Comparison of ENCODE assay signal across 8 cellular contexts in genomic region chr17:45060824-45061605, GRCh38. TPM values are rescaled to one million over a fixed set of nuclear protein-coding genes. Genes with fewer than 3 reads are reported as not detected.
A peak's percentile ranks its signal among the peaks of the same experiment; 100 is the strongest.
DNase-seq lines count a peak whose midpoint lies in the region; ATAC-seq, FAIRE-seq and TF ChIP-seq lines count a peak whose summit lies in the region.

NMT1 (plus strand) TSS chr17:45061317; CDS start chr17:45061330, 13 bp downstream.

- no peaks in the 10 kb centered on the region for H3K27me3 Mint-ChIP-seq in type B pancreatic cell

- TF ChIP-seq POLR2A in GM12892 (IDR thresholded peaks at IDR 0.05; ENCODE audit: low read depth, low read length) (peak; percentile 96), adrenal gland (IDR thresholded peaks at IDR 0.05) (peak; percentile 87 to 88), heart left ventricle (IDR thresholded peaks at IDR 0.05) (peak; percentile 17 to 83)

- peak within 1 kb of the TSS; percentile 100 for H3K4me3 Mint-ChIP-seq in type B pancreatic cell

- no peaks in the 10 kb centered on the region for H3K27me3 ChIP-seq in adrenal gland
- H3K27me3 ChIP-seq in heart left ventricle: no peaks in the 10 kb centered on the region

- H3K9me3 ChIP-seq in adrenal gland (replicated peaks in 1 of 3): no peaks in the 10 kb centered on the region
- H3K9me3 ChIP-seq in heart left ventricle: no peaks in the 10 kb centered on the region

- peaks cover 4% of the 10 kb centered on the region for H3K36me3 Mint-ChIP-seq in type B pancreatic cell

- peak within 1 kb of the TSS; percentile 98 for H3K27ac Mint-ChIP-seq in type B pancreatic cell

- TF ChIP-seq CTCF in adrenal gland (IDR thresholded peaks at IDR 0.05) (peak in 1 of 6 experiments; percentile 12), heart left ventricle (IDR thresholded peaks at IDR 0.05) (peak in 2 of 12 donors; percentile 15 to 24), type B pancreatic cell (conservative IDR thresholded peaks at IDR 0.05) (no peak)

- no peak for FAIRE-seq in GM12892 (lab: Jason Lieb, UNC)

- 0 to 1% (median 1%) methylated on average over 19 to 49 of the region's 49 CpGs for WGBS in adrenal gland, 4 donors
- WGBS in heart left ventricle, 4 donors: 0 to 1% (median 0%) methylated on average over 32 to 49 of the region's 49 CpGs

- H3K9me3 Mint-ChIP-seq in type B pancreatic cell: no peaks in the 10 kb centered on the region

- DNase-seq in GM12892 (ENCODE audit: insufficient read length) (peak; percentile 85), NCI-H146 (lab: John Stamatoyannopoulos, UW) (peak; percentile 99), T-helper 1 cell (peak; percentile 89 to 99 (median 93)), adrenal gland (peak; percentile 95 to 100 (median 99)), heart left ventricle (peak; percentile 97 to 99 (median 98)), pons (ENCODE audit: low spot score) (peak; percentile 100), type B pancreatic cell (ENCODE audit: extremely low spot score, unreplicated experiment) (peak; percentile 97)

- H3K27ac ChIP-seq in adrenal gland: peak within 1 kb of the TSS; percentile 79 to 98 (median 88)
- peak within 1 kb of the TSS; percentile 68 to 95 (median 91) for H3K27ac ChIP-seq in heart left ventricle

- H3K4me1 Mint-ChIP-seq in type B pancreatic cell (ENCODE audit: unreplicated experiment): peaks cover 9% of the 10 kb centered on the region

- intact Hi-C loops in adrenal gland (cut with DNase I) (no loop called here), heart left ventricle (cut with DNase I) (loop anchor here in 2 of 10 donors (1.0 to 5.0 kb wide), 4 partner anchors 9 to 72 kb away; partner anchors contain the start of gene PLCD3 (in 2 of the 2))

- H3K4me3 ChIP-seq in adrenal gland (peak within 1 kb of the TSS; percentile 46 to 68 (median 56)), heart left ventricle (peak within 1 kb of the TSS; percentile 41 to 94 (median 78))

- H3K4me1 ChIP-seq in adrenal gland (replicated peaks in 1 of 2) (peaks cover 41 to 60% of the 10 kb centered on the region in 2 donors), heart left ventricle (peaks cover 2 to 60% (median 41%) of the 10 kb centered on the region in 12 donors)

- peak; percentile 85 for ATAC-seq in HG02852 (IDR thresholded peaks at IDR 0.05; ENCODE audit: unreplicated experiment)
- peak; percentile 98 for ATAC-seq in heart left ventricle

- H3K36me3 ChIP-seq in adrenal gland (replicated peaks in 1 of 2): no peaks in the 10 kb centered on the region
- no peaks in the 10 kb centered on the region for H3K36me3 ChIP-seq in heart left ventricle

RNA-seq across cellular contexts. Expression of gene NMT1, which starts in this region (rescaled TPM):
- 74.6 TPM for polyA plus RNA-seq in GM12892 (2012; ENCODE audit: missing spikeins)
- total RNA-seq in adrenal gland (100 to 1,000 TPM in 6 of 8 donors, 10 to 100 TPM in 2; 85.9 to 174 (median 136) TPM), heart left ventricle (100 to 1,000 TPM in 2 of 9 donors, 10 to 100 TPM in 7; 61.0 to 114 (median 70.8) TPM), type B pancreatic cell (ENCODE audit: low replicate concordance) (97.0 and 98.8 TPM in 2 replicates)
- polyA plus RNA-seq in adrenal gland (100 to 1,000 TPM; 119 to 170 (median 163) TPM), heart left ventricle (10 to 100 TPM; 36.8 to 52.7 TPM)

Comparison
In these comparisons a context has a peak if more than half of its experiments do, and no peak if none do; other contexts are left out.
1. Peak in every context shown above with its lines: DNase-seq, ATAC-seq, H3K4me3 ChIP-seq and H3K27ac ChIP-seq.